In genomic region chr17:2048805-2049204, GRCh38 we compare ENCODE assay signal across 8 cellular contexts. TPM values are rescaled to one million over a fixed set of nuclear protein-coding genes. Genes with fewer than 3 reads are reported as not detected.
DNase-seq lines count a peak whose midpoint lies in the region; ATAC-seq, FAIRE-seq and TF ChIP-seq lines count a peak whose summit lies in the region.

No MANE protein-coding gene starts in this region.

- TF ChIP-seq CTCF in Loucy (conservative IDR thresholded peaks at IDR 0.05; ENCODE audit: low read length) (no peak), bronchial epithelial cell (IDR thresholded peaks at IDR 0.05; ENCODE audit: insufficient read depth, low read length, severe bottlenecking) (no peak), nephron progenitor cell (IDR thresholded peaks at IDR 0.05) (no peak), uterus (IDR thresholded peaks at IDR 0.05) (no peak)

- H3F3A ChIP-seq in Loucy (ENCODE audit: low read depth), result no peaks in the 10 kb centered on the region

- no peak for FAIRE-seq in bronchial epithelial cell (lab: Jason Lieb, UNC)

- H3K27ac ChIP-seq in BLaER1, result no peak overlapping the region
- peak overlapping the region in 1 of 2 donors; percentile 54 for H3K27ac ChIP-seq in uterus

- no peaks in the 10 kb centered on the region for H3K9me3 Mint-ChIP-seq in nephron progenitor cell

- H3K36me3 ChIP-seq in BLaER1, result peaks cover 5% of the 10 kb centered on the region; the same call in 1 of the 2 replicates
- no peaks in the 10 kb centered on the region for H3K36me3 ChIP-seq in Loucy (ENCODE audit: insufficient read depth, low read length)
- H3K36me3 ChIP-seq in bronchial epithelial cell (ENCODE audit: control insufficient read depth, insufficient read depth, low read length), result peaks cover 3% of the 10 kb centered on the region
- no peaks in the 10 kb centered on the region for H3K36me3 ChIP-seq in MG63
- H3K36me3 ChIP-seq in uterus, result no peaks in the 10 kb centered on the region

- H3K4me1 ChIP-seq in BLaER1, result peaks cover 35% of the 10 kb centered on the region
- peaks cover 9% of the 10 kb centered on the region for H3K4me1 ChIP-seq in Loucy (ENCODE audit: insufficient read depth, low read length, poor library complexity, severe bottlenecking)
- H3K4me1 ChIP-seq in uterus, result peaks cover 7 to 16% of the 10 kb centered on the region in 2 donors

- H4K20me1 ChIP-seq in BLaER1 (peaks cover 28% of the 10 kb centered on the region), Loucy (ENCODE audit: insufficient read depth, low read length, poor library complexity, severe bottlenecking) (peaks cover 6% of the 10 kb centered on the region)

- peaks cover 46% of the 10 kb centered on the region for H3K27me3 ChIP-seq in BLaER1
- no peaks in the 10 kb centered on the region for H3K27me3 ChIP-seq in Loucy (ENCODE audit: insufficient read depth, low read length, poor library complexity, severe bottlenecking)
- H3K27me3 ChIP-seq in bronchial epithelial cell (ENCODE audit: control insufficient read depth, insufficient read depth, low read length), result no peaks in the 10 kb centered on the region
- H3K27me3 ChIP-seq in MG63, result no peaks in the 10 kb centered on the region
- H3K27me3 ChIP-seq in uterus, result no peaks in the 10 kb centered on the region

- TF ChIP-seq POLR2A in uterus (IDR thresholded peaks at IDR 0.05), result no peak

- 0 out of 2 replicates have a peak overlapping the region, but pooled peaks have one; percentile 67 for H3K9ac ChIP-seq in BLaER1
- H3K9ac ChIP-seq in Loucy (ENCODE audit: low read depth, low read length, poor library complexity, severe bottlenecking), result no peak overlapping the region

- H3K4me1 Mint-ChIP-seq in nephron progenitor cell, result peaks cover 27% of the 10 kb centered on the region

- H3K36me3 Mint-ChIP-seq in nephron progenitor cell (ENCODE audit: low read depth), result peaks cover 6% of the 10 kb centered on the region

- H3K4me2 ChIP-seq in BLaER1, result peak overlapping the region; percentile 98
- peak overlapping the region; percentile 79 for H3K4me2 ChIP-seq in Loucy (ENCODE audit: low read depth, low read length, poor library complexity, severe bottlenecking)

- peaks cover 2% of the 10 kb centered on the region; the same call in 1 of the 2 replicates for H3K79me2 ChIP-seq in Loucy (ENCODE audit: insufficient read depth, low read length)

- intact Hi-C loops in uterus (cut with DNase I; ENCODE audit: low total_unique reads), result no loop called here

- H3K27me3 Mint-ChIP-seq in nephron progenitor cell (ENCODE audit: low read depth, poor library complexity), result peaks cover 64% of the 10 kb centered on the region

- H3K4me3 ChIP-seq in BLaER1, result no peak overlapping the region
- no peak overlapping the region for H3K4me3 ChIP-seq in Loucy (ENCODE audit: low read length, poor library complexity, severe bottlenecking)
- peak overlapping the region; percentile 66 for H3K4me3 ChIP-seq in bronchial epithelial cell (ENCODE audit: low read depth, low read length)
- H3K4me3 ChIP-seq in MG63, result no peak overlapping the region
- H3K4me3 ChIP-seq in uterus, result peak overlapping the region in 1 of 2 donors; percentile 63

- no peak for DNase-seq in bronchial epithelial cell (ENCODE audit: low read depth)
- no peak for DNase-seq in nephron progenitor cell
- DNase-seq in MG63, result no peak
- DNase-seq in uterus, result no peak
- no peak for DNase-seq in SW 1271 (lab: John Stamatoyannopoulos, UW)

- no peak overlapping the region for H3K27ac Mint-ChIP-seq in nephron progenitor cell

- H3K9me3 ChIP-seq in BLaER1 (no peaks in the 10 kb centered on the region), Loucy (ENCODE audit: insufficient read depth, low read depth, low read length) (no peaks in the 10 kb centered on the region), MG63 (no peaks in the 10 kb centered on the region), uterus (no peaks in the 10 kb centered on the region)

- no peak overlapping the region for H2AFZ ChIP-seq in Loucy (ENCODE audit: low read length)

- peak overlapping the region; percentile 79 for H3K4me3 Mint-ChIP-seq in nephron progenitor cell

- no peak for ATAC-seq in HG02938 (IDR thresholded peaks at IDR 0.05; ENCODE audit: unreplicated experiment)

- H3K9me2 ChIP-seq in Loucy (replicated peaks; ENCODE audit: low read depth, low read length), result no peaks in the 10 kb centered on the region

RNA-seq across cellular contexts. Expression of gene HIC1, which starts 6.1 kb away (rescaled TPM):
- 0.64 and 1.3 TPM in 2 replicates for total RNA-seq in bronchial epithelial cell
- total RNA-seq in MG63 (2014; rRNA removed; shearing (Covaris generic); ENCODE audit: low replicate concordance), result 0.89 and 1.1 TPM in 2 replicates
- 10 to 100 TPM; 21.8 to 86.9 (median 54.2) TPM for total RNA-seq in uterus

RNA-seq across cellular contexts. Expression of gene OVCA2, which starts 7.0 kb away (rescaled TPM):
- 54.4 and 69.0 TPM in 2 replicates for total RNA-seq in bronchial epithelial cell
- 36.6 and 51.8 TPM in 2 replicates for total RNA-seq in MG63 (2014; rRNA removed; shearing (Covaris generic); ENCODE audit: low replicate concordance)
- total RNA-seq in uterus, result 10 to 100 TPM in 3 of 4 donors, 1 to 10 TPM in 1; 7.9 to 27.4 (median 19.8) TPM

RNA-seq across cellular contexts. Expression of gene DPH1, which starts 18.9 kb away (rescaled TPM):
- total RNA-seq in bronchial epithelial cell (10.8 and 14.7 TPM in 2 replicates), uterus (100 to 1,000 TPM in 1 of 4 donors, 10 to 100 TPM in 3; 26.8 to 121 (median 49.1) TPM)
- 14.2 and 18.4 TPM in 2 replicates for total RNA-seq in MG63 (2014; rRNA removed; shearing (Covaris generic); ENCODE audit: low replicate concordance)

RNA-seq across cellular contexts. Expression of gene RTN4RL1, which starts 23.7 kb away (rescaled TPM):
- total RNA-seq in bronchial epithelial cell, result 0.13 and 0.26 TPM in 2 replicates
- total RNA-seq in MG63 (2014; rRNA removed; shearing (Covaris generic); ENCODE audit: low replicate concordance), result 4.9 and 8.9 TPM in 2 replicates
- 1 to 10 TPM in 3 of 4 donors, not detected in 1; 1.4 to 4.9 (median 1.9) TPM for total RNA-seq in uterus
